Comparison of ENCODE assay signal across 8 cellular contexts in the genomic region with DNA sequence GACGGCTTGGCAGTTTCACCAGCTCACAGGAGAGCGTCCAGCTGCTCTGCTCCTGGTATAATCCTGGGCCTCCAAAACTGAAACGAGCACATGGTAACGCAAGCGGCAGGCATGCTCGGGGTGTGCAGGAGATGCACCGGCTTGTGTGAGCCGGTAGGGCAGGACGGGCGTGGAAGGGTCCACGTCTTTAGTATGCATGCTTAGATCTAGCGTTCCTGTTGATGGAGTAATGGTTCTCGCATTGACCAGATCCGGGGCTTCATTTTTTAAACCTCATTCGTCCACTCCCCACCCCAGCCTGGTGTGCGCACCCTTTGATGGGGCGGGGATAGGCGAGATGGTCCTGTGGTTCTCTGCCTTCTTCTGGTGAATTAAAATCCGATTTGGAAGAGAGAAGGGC. TPM values are rescaled to one million over a fixed set of nuclear protein-coding genes. Genes with fewer than 3 reads are reported as not detected.
DNase-seq lines count a peak whose midpoint lies in the region; ATAC-seq and TF ChIP-seq lines count a peak whose summit lies in the region.

No MANE protein-coding gene starts in this region.

- DNase-seq in activated CD8-positive, alpha-beta memory T cell treated with anti-CD3 and anti-CD28 coated beads, Interleukin-2, amount 10 ng/mL, durations not matched to agents 7 days and 5 days, result no peak
- no peak for DNase-seq in activated CD8-positive, alpha-beta memory T cell treated with anti-CD3 and anti-CD28 coated beads, Interleukin-2, amount 50 U/mL, for 4 hours
- DNase-seq in HFF-Myc (ENCODE audit: extremely low read depth, low read depth), result no peak
- DNase-seq in RKO (ENCODE audit: low spot score), result peak; percentile 77
- no peak for DNase-seq in effector memory CD8-positive, alpha-beta T cell
- no peak for DNase-seq in memory B cell (ENCODE audit: low spot score in 2 of 2)
- DNase-seq in type B pancreatic cell (ENCODE audit: extremely low spot score, unreplicated experiment), result no peak
- no peak for DNase-seq in SIG-M5 treated with dmso at 0.1 percent for 504 hours (lab: John Stamatoyannopoulos, UW; ENCODE audit: unreplicated experiment)

- H3K4me3 Mint-ChIP-seq in activated CD8-positive, alpha-beta memory T cell treated with anti-CD3 and anti-CD28 coated beads, Interleukin-2, amount 10 ng/mL, durations not matched to agents 7 days and 5 days, result peak overlapping the region; percentile 52
- peak overlapping the region; percentile 58 to 79 for H3K4me3 Mint-ChIP-seq in effector memory CD8-positive, alpha-beta T cell
- H3K4me3 Mint-ChIP-seq in memory B cell (peak overlapping the region; percentile 76), type B pancreatic cell (peak overlapping the region; percentile 93)

- ATAC-seq in activated CD8-positive, alpha-beta memory T cell treated with anti-CD3 and anti-CD28 coated beads, Interleukin-2, amount 10 ng/mL, durations not matched to agents 7 days and 5 days, result peak; percentile 63
- ATAC-seq in effector memory CD8-positive, alpha-beta T cell (replicated peaks), result peak; percentile 53
- peak; percentile 42 for ATAC-seq in memory B cell (ENCODE audit: low read depth)

- no peak overlapping the region for H3K27ac Mint-ChIP-seq in activated CD8-positive, alpha-beta memory T cell treated with anti-CD3 and anti-CD28 coated beads, Interleukin-2, amount 10 ng/mL, durations not matched to agents 7 days and 5 days
- H3K27ac Mint-ChIP-seq in effector memory CD8-positive, alpha-beta T cell, result no peak overlapping the region
- H3K27ac Mint-ChIP-seq in memory B cell (no peak overlapping the region), type B pancreatic cell (peak overlapping the region; percentile 93)

- CTCF ChIA-PET in activated CD8-positive, alpha-beta memory T cell treated with anti-CD3 and anti-CD28 coated beads, Interleukin-2, amount 10 ng/mL, durations not matched to agents 7 days and 5 days (lab: Charles Lee), result interaction anchor here (1.7 kb wide), 1 partner anchor 15 kb away, joined by 3 read pairs; no protein-coding TSS in a partner anchor

- peak overlapping the region; percentile 28 for H3K4me3 ChIP-seq in HFF-Myc (replicated peaks; ENCODE audit: low read depth, low read length)

- H3K4me1 Mint-ChIP-seq in activated CD8-positive, alpha-beta memory T cell treated with anti-CD3 and anti-CD28 coated beads, Interleukin-2, amount 10 ng/mL, durations not matched to agents 7 days and 5 days, result peaks cover 8% of the 10 kb centered on the region
- peaks cover 0 to 4% of the 10 kb centered on the region in 2 donors for H3K4me1 Mint-ChIP-seq in effector memory CD8-positive, alpha-beta T cell (ENCODE audit: low read depth in 2 of 2)
- H3K4me1 Mint-ChIP-seq in memory B cell (peaks cover 11% of the 10 kb centered on the region), type B pancreatic cell (ENCODE audit: unreplicated experiment) (peaks cover 10% of the 10 kb centered on the region)

- H3K27me3 Mint-ChIP-seq in activated CD8-positive, alpha-beta memory T cell treated with anti-CD3 and anti-CD28 coated beads, Interleukin-2, amount 10 ng/mL, durations not matched to agents 7 days and 5 days, result peaks cover 51% of the 10 kb centered on the region
- H3K27me3 Mint-ChIP-seq in effector memory CD8-positive, alpha-beta T cell, result peaks cover 52 to 65% of the 10 kb centered on the region in 2 donors
- H3K27me3 Mint-ChIP-seq in memory B cell (peaks cover 20% of the 10 kb centered on the region), type B pancreatic cell (peaks cover 23% of the 10 kb centered on the region)

- TF ChIP-seq CTCF in HFF-Myc (IDR thresholded peaks at IDR 0.05; ENCODE audit: low read depth, low read length, missing control alignments), result no peak
- TF ChIP-seq CTCF in type B pancreatic cell (conservative IDR thresholded peaks at IDR 0.05), result peak; percentile 70

- H3K36me3 Mint-ChIP-seq in activated CD8-positive, alpha-beta memory T cell treated with anti-CD3 and anti-CD28 coated beads, Interleukin-2, amount 10 ng/mL, durations not matched to agents 7 days and 5 days, result no peaks in the 10 kb centered on the region
- H3K36me3 Mint-ChIP-seq in effector memory CD8-positive, alpha-beta T cell (ENCODE audit: insufficient read depth), result peaks cover 3% of the 10 kb centered on the region
- H3K36me3 Mint-ChIP-seq in memory B cell (no peaks in the 10 kb centered on the region), type B pancreatic cell (no peaks in the 10 kb centered on the region)

- H3K9me3 Mint-ChIP-seq in activated CD8-positive, alpha-beta memory T cell treated with anti-CD3 and anti-CD28 coated beads, Interleukin-2, amount 10 ng/mL, durations not matched to agents 7 days and 5 days (ENCODE audit: low read depth), result no peaks in the 10 kb centered on the region
- H3K9me3 Mint-ChIP-seq in effector memory CD8-positive, alpha-beta T cell, result no peaks in the 10 kb centered on the region
- H3K9me3 Mint-ChIP-seq in memory B cell, result no peaks in the 10 kb centered on the region
- no peaks in the 10 kb centered on the region for H3K9me3 Mint-ChIP-seq in type B pancreatic cell

RNA-seq across cellular contexts. Expression of gene FAM149A, which starts 39.7 kb away (rescaled TPM):
- 1 to 10 TPM; 1.2 TPM for total RNA-seq in activated CD8-positive, alpha-beta memory T cell treated with anti-CD3 and anti-CD28 coated beads, Interleukin-2, amount 10 ng/mL, durations not matched to agents 7 days and 5 days
- total RNA-seq in type B pancreatic cell (ENCODE audit: low replicate concordance), result 9.3 and 9.9 TPM in 2 replicates

RNA-seq across cellular contexts. Expression of gene CYP4V2, which starts 47.2 kb away (rescaled TPM):
- total RNA-seq in activated CD8-positive, alpha-beta memory T cell treated with anti-CD3 and anti-CD28 coated beads, Interleukin-2, amount 10 ng/mL, durations not matched to agents 7 days and 5 days, result 10 to 100 TPM; 10.3 to 14.6 TPM
- total RNA-seq in type B pancreatic cell (ENCODE audit: low replicate concordance), result 8.2 and 9.0 TPM in 2 replicates
